In the genomic region with DNA sequence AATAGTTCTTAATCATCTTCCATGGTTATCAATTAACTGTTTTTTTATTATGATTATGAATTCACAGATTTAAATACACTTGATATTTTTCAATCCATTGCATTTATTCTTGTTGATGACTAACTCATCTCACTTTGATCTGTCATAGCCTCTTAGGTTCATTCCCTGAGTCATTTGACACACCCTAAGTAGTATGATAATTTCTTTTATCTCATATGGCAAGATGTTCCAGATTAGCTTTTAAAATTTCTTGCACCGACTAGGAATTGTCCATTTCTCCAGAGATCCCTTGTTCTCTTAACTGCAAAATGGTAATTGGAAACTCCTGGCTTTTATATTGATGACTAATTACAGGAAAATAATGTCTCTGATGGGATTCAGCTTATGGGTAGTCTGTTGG, we compare ENCODE assay signal across 1 cellular context.
TF ChIP-seq lines count a peak whose summit lies in the region.

No MANE protein-coding gene starts in this region.

TF ChIP-seq in SK-N-SH, 30 proteins besides CTCF, POLR2A, EP300 and RAD21 (continued from another document):
- TF ChIP-seq SIN3A (IDR thresholded peaks at IDR 0.05; ENCODE audit: borderline replicate concordance, low read depth, low read length): no peak
- TF ChIP-seq JUND (IDR thresholded peaks at IDR 0.05): no peak
- TF ChIP-seq POLR2AphosphoS5 (IDR thresholded peaks at IDR 0.05; ENCODE audit: low read depth, low read length): no peak
- no peak for TF ChIP-seq TEAD4 (IDR thresholded peaks at IDR 0.05; ENCODE audit: borderline replicate concordance, insufficient read depth)
- TF ChIP-seq RFX5 (IDR thresholded peaks at IDR 0.05; ENCODE audit: low read length): no peak
- TF ChIP-seq, protein P1, sequence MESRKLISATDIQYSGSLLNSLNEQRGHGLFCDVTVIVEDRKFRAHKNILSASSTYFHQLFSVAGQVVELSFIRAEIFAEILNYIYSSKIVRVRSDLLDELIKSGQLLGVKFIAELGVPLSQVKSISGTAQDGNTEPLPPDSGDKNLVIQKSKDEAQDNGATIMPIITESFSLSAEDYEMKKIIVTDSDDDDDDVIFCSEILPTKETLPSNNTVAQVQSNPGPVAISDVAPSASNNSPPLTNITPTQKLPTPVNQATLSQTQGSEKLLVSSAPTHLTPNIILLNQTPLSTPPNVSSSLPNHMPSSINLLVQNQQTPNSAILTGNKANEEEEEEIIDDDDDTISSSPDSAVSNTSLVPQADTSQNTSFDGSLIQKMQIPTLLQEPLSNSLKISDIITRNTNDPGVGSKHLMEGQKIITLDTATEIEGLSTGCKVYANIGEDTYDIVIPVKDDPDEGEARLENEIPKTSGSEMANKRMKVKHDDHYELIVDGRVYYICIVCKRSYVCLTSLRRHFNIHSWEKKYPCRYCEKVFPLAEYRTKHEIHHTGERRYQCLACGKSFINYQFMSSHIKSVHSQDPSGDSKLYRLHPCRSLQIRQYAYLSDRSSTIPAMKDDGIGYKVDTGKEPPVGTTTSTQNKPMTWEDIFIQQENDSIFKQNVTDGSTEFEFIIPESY (IDR thresholded peaks at IDR 0.05; ENCODE audit: borderline replicate concordance, low read depth): no peak
